Comparison of ENCODE assay signal across 1 cellular context in the genomic region with DNA sequence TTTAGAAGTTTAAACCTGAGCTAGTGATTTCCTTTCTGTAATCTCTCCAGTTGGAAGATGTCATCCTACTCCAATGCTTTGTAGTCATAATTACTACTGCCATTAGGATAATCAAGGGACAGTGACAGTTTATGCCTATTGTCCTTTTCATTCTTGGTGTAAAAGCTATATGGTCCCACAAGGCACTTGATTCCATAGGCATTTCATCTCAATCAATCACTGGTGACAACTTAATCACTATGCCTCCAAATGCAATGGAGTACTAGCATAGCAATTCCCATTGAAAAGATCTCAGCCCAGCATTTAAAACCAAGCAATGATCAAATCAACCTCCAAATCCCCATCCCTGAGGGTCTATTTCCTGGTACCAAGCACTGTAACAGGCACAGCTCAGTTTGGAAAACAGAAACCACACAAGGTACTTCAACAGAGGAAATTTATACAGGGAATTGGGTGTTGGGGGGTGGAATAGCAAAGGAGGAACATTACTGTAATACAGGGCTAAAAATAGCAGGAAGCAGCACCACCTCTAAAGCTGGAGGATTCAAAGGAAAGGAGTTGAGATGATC.
TF ChIP-seq lines count a peak whose summit lies in the region.

No MANE protein-coding gene starts in this region.

TF ChIP-seq in HEK293T, 16 proteins besides CTCF, POLR2A, EP300 and RAD21 (continued from another document):
- TF ChIP-seq, protein P1, sequence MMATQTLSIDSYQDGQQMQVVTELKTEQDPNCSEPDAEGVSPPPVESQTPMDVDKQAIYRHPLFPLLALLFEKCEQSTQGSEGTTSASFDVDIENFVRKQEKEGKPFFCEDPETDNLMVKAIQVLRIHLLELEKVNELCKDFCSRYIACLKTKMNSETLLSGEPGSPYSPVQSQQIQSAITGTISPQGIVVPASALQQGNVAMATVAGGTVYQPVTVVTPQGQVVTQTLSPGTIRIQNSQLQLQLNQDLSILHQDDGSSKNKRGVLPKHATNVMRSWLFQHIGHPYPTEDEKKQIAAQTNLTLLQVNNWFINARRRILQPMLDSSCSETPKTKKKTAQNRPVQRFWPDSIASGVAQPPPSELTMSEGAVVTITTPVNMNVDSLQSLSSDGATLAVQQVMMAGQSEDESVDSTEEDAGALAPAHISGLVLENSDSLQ (IDR thresholded peaks at IDR 0.05) = peak; percentile 23; the same call in 1 of the 2 replicates
